ENCODE assay signal across 16 cellular contexts in the genomic region with DNA sequence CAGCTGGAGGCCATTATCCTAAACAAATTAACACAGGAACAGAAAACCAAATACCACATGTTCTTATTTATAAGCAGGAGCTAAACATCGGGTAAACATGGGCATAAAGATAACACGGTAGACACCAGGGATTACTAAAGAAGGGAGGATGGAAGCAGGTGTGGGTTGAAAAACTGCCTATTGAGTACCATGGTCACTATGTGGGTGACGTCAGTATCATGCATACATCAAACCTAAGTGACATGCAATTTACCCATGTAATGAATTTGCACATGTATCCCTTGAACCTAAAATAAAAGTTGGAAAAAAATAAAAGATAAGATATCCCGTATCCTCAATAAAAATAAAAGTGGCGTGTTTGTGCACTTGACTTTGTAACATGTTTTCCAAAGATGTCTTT.
"Had no signal": no experiment of that assay in that cellular context is flagged by ENCODE, and none has a peak within 500 bp of the region (broad histone marks: within the 10 kb centered on the region; RNA-seq: fewer than 3 reads in every experiment).

No MANE protein-coding gene starts in this region.

- H3K27me3 Mint-ChIP-seq: activated B cell treated with CpG ODN at 0.5 μM for 24 hours; activated CD4-positive, alpha-beta T cell treated with anti-CD3 and anti-CD28 coated beads, Interleukin-2, amount 10 ng/mL, durations not matched to agents 7 days and 5 days; naive B cell; T-cell had no signal

- H3K9me3 Mint-ChIP-seq: activated B cell treated with CpG ODN at 0.5 μM for 24 hours; activated CD4-positive, alpha-beta T cell treated with anti-CD3 and anti-CD28 coated beads, Interleukin-2, amount 10 ng/mL, durations not matched to agents 7 days and 5 days; activated T-helper 1 cell treated with anti-CD3 and anti-CD28 coated beads, Interleukin-12 subunit alpha, Interleukin-12 subunit beta, Interleukin-2, Interleukin-4 antibody, amounts not matched to agents 30 ng/mL and 10 ng/mL and 1 ng/mL, durations not matched to agents 14 hours and 24 hours and 36 hours; naive B cell; T-cell had no signal

- H3K4me3 Mint-ChIP-seq: activated B cell treated with CpG ODN at 0.5 μM for 24 hours; activated CD4-positive, alpha-beta T cell treated with anti-CD3 and anti-CD28 coated beads, Interleukin-2, amount 10 ng/mL, durations not matched to agents 7 days and 5 days; activated T-helper 1 cell treated with anti-CD3 and anti-CD28 coated beads, Interleukin-12 subunit alpha, Interleukin-12 subunit beta, Interleukin-2, Interleukin-4 antibody, amounts not matched to agents 30 ng/mL and 10 ng/mL and 1 ng/mL, durations not matched to agents 14 hours and 24 hours and 36 hours; naive B cell; T-cell had no signal

- H3K27ac Mint-ChIP-seq: activated B cell treated with CpG ODN at 0.5 μM for 24 hours; activated CD4-positive, alpha-beta T cell treated with anti-CD3 and anti-CD28 coated beads, Interleukin-2, amount 10 ng/mL, durations not matched to agents 7 days and 5 days; activated T-helper 1 cell treated with anti-CD3 and anti-CD28 coated beads, Interleukin-12 subunit alpha, Interleukin-12 subunit beta, Interleukin-2, Interleukin-4 antibody, amounts not matched to agents 30 ng/mL and 10 ng/mL and 1 ng/mL, durations not matched to agents 14 hours and 24 hours and 36 hours had no signal

- DNase-seq: activated B cell treated with CpG ODN at 0.5 μM for 24 hours; activated CD4-positive, alpha-beta T cell treated with anti-CD3 and anti-CD28 coated beads, Interleukin-2, amount 10 ng/mL, durations not matched to agents 7 days and 5 days; activated naive CD4-positive, alpha-beta T cell; central memory CD4-positive, alpha-beta T cell; colonic mucosa; erythroblast; heart right ventricle; left lung; naive B cell; stimulated activated naive CD4-positive, alpha-beta T cell treated with Interleukin-2 at 50 U/mL for 16 hours; T-cell; T-helper 9 cell; tibial artery; uterus had no signal

- H3K9me3 ChIP-seq: colonic mucosa, heart right ventricle, left lung, tibial artery, uterus had no signal

- H3K27ac ChIP-seq: colonic mucosa, heart right ventricle, tibial artery, uterus had no signal

- H3K36me3 Mint-ChIP-seq: brain had no signal

- H3K36me3 ChIP-seq: colonic mucosa, tibial artery, uterus had no signal

- H3K27me3 ChIP-seq: colonic mucosa, left lung, tibial artery, uterus had no signal

- H3K4me1 ChIP-seq: colonic mucosa, heart right ventricle, tibial artery, uterus had no signal

- H3K4me3 ChIP-seq: colonic mucosa, heart right ventricle, left lung, tibial artery, uterus had no signal
